In the genomic region with DNA sequence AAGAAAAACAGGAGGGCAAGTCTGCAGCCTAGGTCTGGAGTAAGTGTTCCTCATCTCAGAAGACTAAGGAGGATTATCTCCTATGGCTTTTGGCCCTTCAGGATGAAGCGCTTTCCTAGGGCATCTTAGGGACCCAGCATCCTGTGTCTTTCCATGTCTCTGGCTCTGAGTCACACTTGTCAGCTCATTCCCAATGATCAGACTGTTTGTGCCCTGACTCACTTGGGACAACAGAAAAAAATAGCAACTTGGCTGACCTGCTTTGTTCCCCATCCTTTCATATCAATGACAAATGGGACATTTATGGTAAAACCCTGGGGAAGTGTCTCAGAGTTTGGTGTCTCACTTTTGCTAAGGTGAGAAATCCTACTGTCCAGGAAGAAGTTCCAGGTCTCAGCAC, we compare ENCODE assay signal across 11 cellular contexts.
DNase-seq lines count a peak whose midpoint lies in the region; ATAC-seq and FAIRE-seq lines count a peak whose summit lies in the region.
"Had no signal": no experiment of that assay in that cellular context is flagged by ENCODE, and none has a peak within 500 bp of the region (broad histone marks: within the 10 kb centered on the region; RNA-seq: fewer than 3 reads in every experiment).

No MANE protein-coding gene starts in this region.

- no peaks in the 10 kb centered on the region for H3K27me3 ChIP-seq in ACC112 (ENCODE audit: insufficient read depth, low read length)
- H3K27me3 ChIP-seq in adipocyte (replicated peaks; ENCODE audit: control insufficient read depth, insufficient read depth, low read length): no peaks in the 10 kb centered on the region

- H2AFZ ChIP-seq in ACC112 (ENCODE audit: low read length, unreplicated experiment): no peak overlapping the region

- H3K9me3 ChIP-seq in adipocyte (ENCODE audit: control insufficient read depth, low read length): no peaks in the 10 kb centered on the region

- peaks cover 3% of the 10 kb centered on the region; the same call in 1 of the 2 replicates for H3K36me3 ChIP-seq in ACC112 (ENCODE audit: insufficient read depth, low read length)
- no peaks in the 10 kb centered on the region for H3K36me3 ChIP-seq in adipocyte (ENCODE audit: control insufficient read depth, insufficient read depth, low read length, severe bottlenecking)

- FAIRE-seq in HTR-8/SVneo (lab: Jason Lieb, UNC): no peak

- peaks cover 21% of the 10 kb centered on the region for H3K4me1 ChIP-seq in ACC112 (ENCODE audit: control insufficient read depth, insufficient read depth, low read length, unreplicated experiment)
- peaks cover 12% of the 10 kb centered on the region for H3K4me1 ChIP-seq in adipocyte (ENCODE audit: control insufficient read depth, insufficient read depth, low read length)

- ATAC-seq in GM18870 (IDR thresholded peaks at IDR 0.05; ENCODE audit: unreplicated experiment): no peak

- no peaks in the 10 kb centered on the region for H3K79me2 ChIP-seq in ACC112 (ENCODE audit: control insufficient read depth, insufficient read depth, low read length, unreplicated experiment)

- H3K9ac ChIP-seq in adipocyte (ENCODE audit: low read length): no peak overlapping the region

- H3K27ac ChIP-seq in ACC112 (ENCODE audit: low read depth, low read length): peak overlapping the region; percentile 27; the same call in 1 of the 2 replicates

- DNase-seq in HTR-8/SVneo (ENCODE audit: insufficient read length, low spot score) (peak; percentile 61), adipocyte (ENCODE audit: low read depth) (peak; percentile 48), iPS-NIHi7 (ENCODE audit: extremely low spot score) (peak; percentile 38), cerebellar cortex (ENCODE audit: low spot score) (no peak), cortex of kidney (lab: John Stamatoyannopoulos, UW) (no peak)
- no peak for DNase-seq in stimulated activated naive CD4-positive, alpha-beta T cell treated with Interleukin-2 at 50 U/mL for 16 hours (lab: John Stamatoyannopoulos, UW)
- DNase-seq: activated B cell treated with CpG ODN at 0.5 μM for 24 hours; NK-92 treated with Interleukin-12 subunit alpha and Interleukin-12 subunit beta, amount 100 ng/mL, for 24 hours; occipital lobe had no signal

- H3K4me3 ChIP-seq in ACC112 (ENCODE audit: low read depth, low read length): no peak overlapping the region
- H3K4me3 ChIP-seq in adipocyte (ENCODE audit: low read length): no peak overlapping the region

Comparison
In these comparisons a context has a peak if more than half of its experiments do, and no peak if none do; other contexts are left out.
1. DNase-seq: peak in HTR-8/SVneo (single experiment), adipocyte (single experiment) and iPS-NIHi7 (single experiment); none in cerebellar cortex (single experiment), stimulated activated naive CD4-positive, alpha-beta T cell treated with Interleukin-2 at 50 U/mL for 16 hours (single experiment) and cortex of kidney (single experiment).